In the genomic region with DNA sequence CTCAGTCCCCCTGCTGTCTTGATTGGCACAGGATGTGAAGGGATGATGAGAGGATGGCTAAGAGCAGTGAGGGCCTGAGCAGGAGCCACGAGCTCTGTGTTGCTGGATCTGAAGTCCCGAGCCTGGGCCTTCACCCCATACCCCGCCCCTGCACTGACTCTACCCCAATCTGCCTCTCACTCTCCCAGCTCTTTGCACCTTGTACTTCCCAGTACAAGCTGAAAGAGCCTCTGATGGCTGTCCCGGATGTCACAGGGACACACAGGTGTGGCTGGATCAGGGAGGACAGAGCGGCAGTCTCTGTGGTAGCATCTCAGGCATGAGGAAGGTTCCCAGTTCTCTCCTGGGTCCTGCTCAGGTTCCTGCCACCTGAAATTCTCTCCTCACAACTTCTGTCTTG, we compare ENCODE assay signal across 1 cellular context.
TF ChIP-seq lines count a peak whose summit lies in the region.

No MANE protein-coding gene starts in this region.

TF ChIP-seq in GM23338, 12 proteins besides CTCF, POLR2A, EP300 and RAD21 (continued from another document):
- TF ChIP-seq ZNF462 (CRISPR knock-in tag; IDR thresholded peaks at IDR 0.05) (no peak), NANOG (IDR thresholded peaks at IDR 0.05; ENCODE audit: borderline replicate concordance) (no peak), JUNB (IDR thresholded peaks at IDR 0.05; ENCODE audit: unreplicated experiment) (no peak), EZH2phosphoT487 (IDR thresholded peaks at IDR 0.05; ENCODE audit: unreplicated experiment) (no peak), CREB1 (CRISPR knock-in tag; IDR thresholded peaks at IDR 0.05; ENCODE audit: low read depth) (no peak), EZH2 (IDR thresholded peaks at IDR 0.05; ENCODE audit: low read depth, unreplicated experiment) (no peak)
- TF ChIP-seq, protein P1, sequence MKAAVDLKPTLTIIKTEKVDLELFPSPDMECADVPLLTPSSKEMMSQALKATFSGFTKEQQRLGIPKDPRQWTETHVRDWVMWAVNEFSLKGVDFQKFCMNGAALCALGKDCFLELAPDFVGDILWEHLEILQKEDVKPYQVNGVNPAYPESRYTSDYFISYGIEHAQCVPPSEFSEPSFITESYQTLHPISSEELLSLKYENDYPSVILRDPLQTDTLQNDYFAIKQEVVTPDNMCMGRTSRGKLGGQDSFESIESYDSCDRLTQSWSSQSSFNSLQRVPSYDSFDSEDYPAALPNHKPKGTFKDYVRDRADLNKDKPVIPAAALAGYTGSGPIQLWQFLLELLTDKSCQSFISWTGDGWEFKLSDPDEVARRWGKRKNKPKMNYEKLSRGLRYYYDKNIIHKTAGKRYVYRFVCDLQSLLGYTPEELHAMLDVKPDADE (IDR thresholded peaks at IDR 0.05), result no peak
- TF ChIP-seq, protein P2, sequence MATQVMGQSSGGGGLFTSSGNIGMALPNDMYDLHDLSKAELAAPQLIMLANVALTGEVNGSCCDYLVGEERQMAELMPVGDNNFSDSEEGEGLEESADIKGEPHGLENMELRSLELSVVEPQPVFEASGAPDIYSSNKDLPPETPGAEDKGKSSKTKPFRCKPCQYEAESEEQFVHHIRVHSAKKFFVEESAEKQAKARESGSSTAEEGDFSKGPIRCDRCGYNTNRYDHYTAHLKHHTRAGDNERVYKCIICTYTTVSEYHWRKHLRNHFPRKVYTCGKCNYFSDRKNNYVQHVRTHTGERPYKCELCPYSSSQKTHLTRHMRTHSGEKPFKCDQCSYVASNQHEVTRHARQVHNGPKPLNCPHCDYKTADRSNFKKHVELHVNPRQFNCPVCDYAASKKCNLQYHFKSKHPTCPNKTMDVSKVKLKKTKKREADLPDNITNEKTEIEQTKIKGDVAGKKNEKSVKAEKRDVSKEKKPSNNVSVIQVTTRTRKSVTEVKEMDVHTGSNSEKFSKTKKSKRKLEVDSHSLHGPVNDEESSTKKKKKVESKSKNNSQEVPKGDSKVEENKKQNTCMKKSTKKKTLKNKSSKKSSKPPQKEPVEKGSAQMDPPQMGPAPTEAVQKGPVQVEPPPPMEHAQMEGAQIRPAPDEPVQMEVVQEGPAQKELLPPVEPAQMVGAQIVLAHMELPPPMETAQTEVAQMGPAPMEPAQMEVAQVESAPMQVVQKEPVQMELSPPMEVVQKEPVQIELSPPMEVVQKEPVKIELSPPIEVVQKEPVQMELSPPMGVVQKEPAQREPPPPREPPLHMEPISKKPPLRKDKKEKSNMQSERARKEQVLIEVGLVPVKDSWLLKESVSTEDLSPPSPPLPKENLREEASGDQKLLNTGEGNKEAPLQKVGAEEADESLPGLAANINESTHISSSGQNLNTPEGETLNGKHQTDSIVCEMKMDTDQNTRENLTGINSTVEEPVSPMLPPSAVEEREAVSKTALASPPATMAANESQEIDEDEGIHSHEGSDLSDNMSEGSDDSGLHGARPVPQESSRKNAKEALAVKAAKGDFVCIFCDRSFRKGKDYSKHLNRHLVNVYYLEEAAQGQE (IDR thresholded peaks at IDR 0.05; ENCODE audit: unreplicated experiment), result no peak
